In genomic region chr17:57986841-57987581, GRCh38 we compare ENCODE assay signal across 8 cellular contexts. TPM values are rescaled to one million over a fixed set of nuclear protein-coding genes. Genes with fewer than 3 reads are reported as not detected.
A peak's percentile ranks its signal among the peaks of the same experiment; 100 is the strongest.
DNase-seq lines count a peak whose midpoint lies in the region; ATAC-seq, FAIRE-seq and TF ChIP-seq lines count a peak whose summit lies in the region.

No MANE protein-coding gene starts in this region.

- peaks cover 6% of the 10 kb centered on the region for H3K36me3 ChIP-seq in effector memory CD4-positive, alpha-beta T cell (ENCODE audit: control insufficient read depth, insufficient read depth, low read length)

- peak overlapping the region; percentile 91 for H3K27ac Mint-ChIP-seq in activated CD8-positive, alpha-beta T cell treated with anti-CD3 and anti-CD28 coated beads for 36 hours
- H3K27ac Mint-ChIP-seq in memory B cell: peak overlapping the region; percentile 92
- H3K27ac Mint-ChIP-seq in stimulated activated naive B cell treated with anti-CD40 and anti-IgM and Interleukin-4, amounts not matched to agents 10 μg/mL and 1 μg/mL and 100 μg/mL, for 72 hours: peak overlapping the region; percentile 90

- H3K4me1 ChIP-seq in effector memory CD4-positive, alpha-beta T cell (ENCODE audit: control insufficient read depth, insufficient read depth, low read length, poor library complexity, severe bottlenecking): peaks cover 16% of the 10 kb centered on the region

- H3K4me1 Mint-ChIP-seq in activated CD8-positive, alpha-beta T cell treated with anti-CD3 and anti-CD28 coated beads for 36 hours (ENCODE audit: low read depth): peaks cover 71% of the 10 kb centered on the region
- peaks cover 29% of the 10 kb centered on the region for H3K4me1 Mint-ChIP-seq in memory B cell
- H3K4me1 Mint-ChIP-seq in stimulated activated naive B cell treated with anti-CD40 and anti-IgM and Interleukin-4, amounts not matched to agents 10 μg/mL and 1 μg/mL and 100 μg/mL, for 72 hours: peaks cover 35 to 70% of the 10 kb centered on the region in 2 donors

- ATAC-seq in activated CD8-positive, alpha-beta T cell treated with anti-CD3 and anti-CD28 coated beads for 36 hours: peak; percentile 43
- no peak for ATAC-seq in memory B cell (ENCODE audit: low read depth)
- peak; percentile 2 to 10 for ATAC-seq in stimulated activated naive B cell treated with anti-CD40 and anti-IgM and Interleukin-4, amounts not matched to agents 10 μg/mL and 1 μg/mL and 100 μg/mL, for 72 hours (replicated peaks)

- DNase-seq in ACHN (peak; percentile 76), GM19239 (ENCODE audit: insufficient read length, low spot score) (no peak), LNCaP clone FGC (ENCODE audit: low read depth) (no peak), memory B cell (ENCODE audit: low spot score in 2 of 2) (no peak), germinal center (ENCODE audit: low spot score) (no peak)
- peak; percentile 74 for DNase-seq in activated CD8-positive, alpha-beta T cell treated with anti-CD3 and anti-CD28 coated beads for 36 hours
- peak; percentile 20 to 27 (median 22) for DNase-seq in effector memory CD4-positive, alpha-beta T cell
- no peak for DNase-seq in stimulated activated naive B cell treated with anti-CD40 and anti-IgM and Interleukin-4, amounts not matched to agents 10 μg/mL and 1 μg/mL and 100 μg/mL, for 72 hours

- no peak for TF ChIP-seq CTCF in LNCaP clone FGC (IDR thresholded peaks at IDR 0.05; ENCODE audit: control insufficient read depth, extremely low read depth, insufficient read depth)
- no peak for TF ChIP-seq CTCF in activated CD8-positive, alpha-beta T cell treated with anti-CD3 and anti-CD28 coated beads for 36 hours (IDR thresholded peaks at IDR 0.05)

- CTCF ChIA-PET in activated CD8-positive, alpha-beta T cell treated with anti-CD3 and anti-CD28 coated beads for 36 hours (lab: Charles Lee): interaction anchor here (1.1 to 3.0 kb wide), 9 partner anchors 8 to 153 kb away, joined by 3 to 32 read pairs (median 10); partner anchors contain the start of gene CUEDC1

- POLR2A ChIA-PET in activated CD8-positive, alpha-beta T cell treated with anti-CD3 and anti-CD28 coated beads for 36 hours (lab: Charles Lee): interaction anchor here (1.0 to 1.9 kb wide), 6 partner anchors 9 to 124 kb away, joined by 3 to 16 read pairs (median 4); no protein-coding TSS in a partner anchor

- no peaks in the 10 kb centered on the region for H3K27me3 ChIP-seq in effector memory CD4-positive, alpha-beta T cell (replicated peaks; ENCODE audit: control insufficient read depth, insufficient read depth, low read length, poor library complexity, severe bottlenecking)

- no peaks in the 10 kb centered on the region for H3K9me3 ChIP-seq in effector memory CD4-positive, alpha-beta T cell (ENCODE audit: control insufficient read depth, low read length)

- peaks cover 26% of the 10 kb centered on the region for H3K36me3 Mint-ChIP-seq in activated CD8-positive, alpha-beta T cell treated with anti-CD3 and anti-CD28 coated beads for 36 hours (ENCODE audit: low read depth)
- H3K36me3 Mint-ChIP-seq in memory B cell: peaks cover 9% of the 10 kb centered on the region
- peaks cover 9 to 19% of the 10 kb centered on the region in 2 donors for H3K36me3 Mint-ChIP-seq in stimulated activated naive B cell treated with anti-CD40 and anti-IgM and Interleukin-4, amounts not matched to agents 10 μg/mL and 1 μg/mL and 100 μg/mL, for 72 hours

- H3K4me3 ChIP-seq in LNCaP clone FGC (ENCODE audit: low read depth, low read length): peak overlapping the region; percentile 69
- H3K4me3 ChIP-seq in effector memory CD4-positive, alpha-beta T cell (ENCODE audit: insufficient read depth, low read depth, low read length, poor library complexity, severe bottlenecking): peak overlapping the region; percentile 81

- peak overlapping the region; percentile 83 for H3K27ac ChIP-seq in effector memory CD4-positive, alpha-beta T cell (ENCODE audit: insufficient read depth, low read length, poor library complexity, severe bottlenecking)

- in situ Hi-C loops in ACHN (cut with HindIII; ENCODE audit: low pct_ligation_motif_present, low pct_unique_long_range_greater_than_20kb, low sequenced_read_pairs): no loop called here

- intact Hi-C loops in activated CD8-positive, alpha-beta T cell treated with anti-CD3 and anti-CD28 coated beads for 36 hours (cut with micrococcal nuclease): loop anchor here (5.0 kb wide), 1 partner anchor 35 kb away; no protein-coding TSS in a partner anchor

- no peaks in the 10 kb centered on the region for H3K9me3 Mint-ChIP-seq in activated CD8-positive, alpha-beta T cell treated with anti-CD3 and anti-CD28 coated beads for 36 hours
- H3K9me3 Mint-ChIP-seq in memory B cell: no peaks in the 10 kb centered on the region
- H3K9me3 Mint-ChIP-seq in stimulated activated naive B cell treated with anti-CD40 and anti-IgM and Interleukin-4, amounts not matched to agents 10 μg/mL and 1 μg/mL and 100 μg/mL, for 72 hours: no peaks in the 10 kb centered on the region

- peak overlapping the region; percentile 87 for H3K4me3 Mint-ChIP-seq in activated CD8-positive, alpha-beta T cell treated with anti-CD3 and anti-CD28 coated beads for 36 hours
- peak overlapping the region; percentile 96 for H3K4me3 Mint-ChIP-seq in memory B cell
- peak overlapping the region; percentile 88 to 91 for H3K4me3 Mint-ChIP-seq in stimulated activated naive B cell treated with anti-CD40 and anti-IgM and Interleukin-4, amounts not matched to agents 10 μg/mL and 1 μg/mL and 100 μg/mL, for 72 hours

- no peaks in the 10 kb centered on the region for H3K27me3 Mint-ChIP-seq in activated CD8-positive, alpha-beta T cell treated with anti-CD3 and anti-CD28 coated beads for 36 hours
- H3K27me3 Mint-ChIP-seq in memory B cell: no peaks in the 10 kb centered on the region
- no peaks in the 10 kb centered on the region for H3K27me3 Mint-ChIP-seq in stimulated activated naive B cell treated with anti-CD40 and anti-IgM and Interleukin-4, amounts not matched to agents 10 μg/mL and 1 μg/mL and 100 μg/mL, for 72 hours

- FAIRE-seq in GM19239 (lab: Jason Lieb, UNC): peak; percentile 80

RNA-seq across cellular contexts. Expression of gene VEZF1, which starts 1.0 kb away (rescaled TPM):
- total RNA-seq in activated CD8-positive, alpha-beta T cell treated with anti-CD3 and anti-CD28 coated beads for 36 hours: 10 to 100 TPM; 17.9 to 19.6 TPM

RNA-seq across cellular contexts. Expression of gene SRSF1, which starts 20.0 kb away (rescaled TPM):
- 100 to 1,000 TPM; 333 to 342 TPM for total RNA-seq in activated CD8-positive, alpha-beta T cell treated with anti-CD3 and anti-CD28 coated beads for 36 hours

RNA-seq across cellular contexts. Expression of gene CUEDC1, which starts 31.8 kb away (rescaled TPM):
- total RNA-seq in activated CD8-positive, alpha-beta T cell treated with anti-CD3 and anti-CD28 coated beads for 36 hours: under 1 TPM; 0.29 to 0.40 TPM

Comparison
In these comparisons a context has a peak if more than half of its experiments do, and no peak if none do; other contexts are left out.
1. DNase-seq: peak in ACHN (single experiment), activated CD8-positive, alpha-beta T cell treated with anti-CD3 and anti-CD28 coated beads for 36 hours (single experiment) and effector memory CD4-positive, alpha-beta T cell (3 of 3); none in GM19239 (single experiment), LNCaP clone FGC (single experiment), memory B cell (0 of 2), stimulated activated naive B cell treated with anti-CD40 and anti-IgM and Interleukin-4, amounts not matched to agents 10 μg/mL and 1 μg/mL and 100 μg/mL, for 72 hours (single experiment) and germinal center (single experiment).
2. Peak in every context shown above with its lines, with median percentiles within 50 percentile points of each other: H3K27ac Mint-ChIP-seq and H3K4me3 Mint-ChIP-seq.